In genomic region chr3:127698264-127699097, GRCh38 we compare ENCODE assay signal across 8 cellular contexts. TPM values are rescaled to one million over a fixed set of nuclear protein-coding genes. Genes with fewer than 3 reads are reported as not detected.
DNase-seq lines count a peak whose midpoint lies in the region; ATAC-seq and TF ChIP-seq lines count a peak whose summit lies in the region.
"Had no signal": no experiment of that assay in that cellular context is flagged by ENCODE, and none has a peak within 500 bp of the region (broad histone marks: within the 10 kb centered on the region; RNA-seq: fewer than 3 reads in every experiment).

No MANE protein-coding gene starts in this region.

- TF ChIP-seq POLR2A in tibial nerve (IDR thresholded peaks at IDR 0.05) = no peak

- H3K36me3 ChIP-seq in RWPE2 (ENCODE audit: low read depth) = no peaks in the 10 kb centered on the region
- peaks cover under 1 to 5% of the 10 kb centered on the region in 2 donors for H3K36me3 ChIP-seq in esophagus (ENCODE audit: control insufficient read depth in 2 of 2, insufficient read depth in 2 of 2, low read length in 1 of 2)
- H3K36me3 ChIP-seq in tibial nerve = peaks cover 0 to 8% (median 0%) of the 10 kb centered on the region in 3 donors

- peaks cover 1% of the 10 kb centered on the region for H3K9me3 Mint-ChIP-seq in neural crest cell
- no peaks in the 10 kb centered on the region for H3K9me3 Mint-ChIP-seq in stimulated activated naive CD8-positive, alpha-beta T cell treated with anti-CD3 and anti-CD28 coated beads, Interleukin-15, amount 100 ng/mL, for 72 hours

- WGBS in esophagus, 2 donors = 75 to 81% methylated on average over 8 of the region's 8 CpGs
- WGBS in tibial nerve, 2 donors = 61 to 77% methylated on average over 8 of the region's 8 CpGs

- H3K27ac ChIP-seq in RWPE2 (ENCODE audit: poor library complexity, severe bottlenecking) (peak overlapping the region; percentile 55), esophagus (ENCODE audit: low read depth in 2 of 2, low read length in 1 of 2) (peak overlapping the region; percentile 89 to 90), tibial nerve (peak overlapping the region; percentile 50 to 87 (median 80))

- H3K27me3 Mint-ChIP-seq in neural crest cell (ENCODE audit: low read depth) = no peaks in the 10 kb centered on the region
- peaks cover 18% of the 10 kb centered on the region for H3K27me3 Mint-ChIP-seq in stimulated activated naive CD8-positive, alpha-beta T cell treated with anti-CD3 and anti-CD28 coated beads, Interleukin-15, amount 100 ng/mL, for 72 hours

- TF ChIP-seq CTCF in RWPE2 (IDR thresholded peaks at IDR 0.05; ENCODE audit: poor library complexity, severe bottlenecking) = no peak
- no peak for TF ChIP-seq CTCF in neural crest cell (conservative IDR thresholded peaks at IDR 0.05)
- no peak for TF ChIP-seq CTCF in tibial nerve (IDR thresholded peaks at IDR 0.05)

- no peak overlapping the region for H3K4me3 Mint-ChIP-seq in neural crest cell
- H3K4me3 Mint-ChIP-seq in stimulated activated naive CD8-positive, alpha-beta T cell treated with anti-CD3 and anti-CD28 coated beads, Interleukin-15, amount 100 ng/mL, for 72 hours = no peak overlapping the region

- H3K4me1 Mint-ChIP-seq in neural crest cell = peaks cover 21% of the 10 kb centered on the region
- H3K4me1 Mint-ChIP-seq in stimulated activated naive CD8-positive, alpha-beta T cell treated with anti-CD3 and anti-CD28 coated beads, Interleukin-15, amount 100 ng/mL, for 72 hours = peaks cover 10% of the 10 kb centered on the region

- no peaks in the 10 kb centered on the region for H3K9me3 ChIP-seq in RWPE2 (ENCODE audit: severe bottlenecking)
- H3K9me3 ChIP-seq in esophagus (ENCODE audit: control insufficient read depth in 2 of 2, insufficient read depth in 1 of 2, low read depth in 1 of 2, low read length in 1 of 2) = no peaks in the 10 kb centered on the region
- H3K9me3 ChIP-seq in tibial nerve = no peaks in the 10 kb centered on the region

- H3K36me3 Mint-ChIP-seq in neural crest cell (ENCODE audit: low read depth) = no peaks in the 10 kb centered on the region

- H3K4me3 ChIP-seq in RWPE2 (ENCODE audit: severe bottlenecking) (no peak overlapping the region), esophagus (ENCODE audit: low read depth in 1 of 2, low read length in 2 of 2) (no peak overlapping the region), tibial nerve (no peak overlapping the region)

- H3K4me1 ChIP-seq in RWPE2 (ENCODE audit: insufficient read depth, poor library complexity, severe bottlenecking) = peaks cover 8% of the 10 kb centered on the region
- H3K4me1 ChIP-seq in esophagus (ENCODE audit: control insufficient read depth in 2 of 2, insufficient read depth in 2 of 2, low read length in 1 of 2) = peaks cover 0 to 26% of the 10 kb centered on the region in 2 donors
- H3K4me1 ChIP-seq in tibial nerve = peaks cover 4 to 73% (median 30%) of the 10 kb centered on the region in 4 donors

- DNase-seq in RWPE2 (ENCODE audit: low spot score) (no peak), neural crest cell (ENCODE audit: low read depth, low spot score) (no peak), tibial nerve (ENCODE audit: low spot score in 2 of 2) (no peak), C1 segment of cervical spinal cord (lab: John Stamatoyannopoulos, UW) (no peak)
- no peak for DNase-seq in stimulated activated naive CD8-positive, alpha-beta T cell treated with anti-CD3 and anti-CD28 coated beads, Interleukin-15, amount 100 ng/mL, for 72 hours
- DNase-seq: activated CD4-positive, alpha-beta T cell treated with anti-CD3 and anti-CD28 coated beads, Interleukin-2, amount 50 U/mL, for 4 hours had no signal

- ATAC-seq in RWPE2 (ENCODE audit: low read depth) (no peak), HG02938 (IDR thresholded peaks at IDR 0.05; ENCODE audit: unreplicated experiment) (no peak)
- no peak for ATAC-seq in stimulated activated naive CD8-positive, alpha-beta T cell treated with anti-CD3 and anti-CD28 coated beads, Interleukin-15, amount 100 ng/mL, for 72 hours

- no peak for TF ChIP-seq EP300 in tibial nerve (IDR thresholded peaks at IDR 0.05)

- H3K27me3 ChIP-seq in RWPE2 (ENCODE audit: insufficient read depth, poor library complexity, severe bottlenecking) (no peaks in the 10 kb centered on the region), esophagus (ENCODE audit: control insufficient read depth in 1 of 2, insufficient read depth in 2 of 2, low read length in 2 of 2) (no peaks in the 10 kb centered on the region), tibial nerve (no peaks in the 10 kb centered on the region)

- H3K27ac Mint-ChIP-seq in neural crest cell (ENCODE audit: unreplicated experiment) = peak overlapping the region; percentile 84
- peak overlapping the region in 1 of 2 donors; percentile 27 for H3K27ac Mint-ChIP-seq in stimulated activated naive CD8-positive, alpha-beta T cell treated with anti-CD3 and anti-CD28 coated beads, Interleukin-15, amount 100 ng/mL, for 72 hours

RNA-seq across cellular contexts. Expression of gene ABTB1, which starts 25.7 kb away (rescaled TPM):
- polyA plus RNA-seq in esophagus = 10 to 100 TPM; 15.4 to 19.0 TPM
- total RNA-seq in neural crest cell = 6.8 and 7.2 TPM in 2 replicates
- total RNA-seq in tibial nerve = 100 to 1,000 TPM in 3 of 4 donors, 10 to 100 TPM in 1; 86.4 to 134 (median 121) TPM

Comparison
In these comparisons a context has a peak if more than half of its experiments do, and no peak if none do; other contexts are left out.
1. RNA of gene ABTB1, which starts 25.7 kb away (total RNA-seq): 86.4 to 134 TPM in tibial nerve; 6.8 to 7.2 TPM in neural crest cell; every median in the first group is over 10 times any median in the second.
2. Peak in every context shown above with its lines, with median percentiles within 50 percentile points of each other: H3K27ac ChIP-seq.